In the genomic region with DNA sequence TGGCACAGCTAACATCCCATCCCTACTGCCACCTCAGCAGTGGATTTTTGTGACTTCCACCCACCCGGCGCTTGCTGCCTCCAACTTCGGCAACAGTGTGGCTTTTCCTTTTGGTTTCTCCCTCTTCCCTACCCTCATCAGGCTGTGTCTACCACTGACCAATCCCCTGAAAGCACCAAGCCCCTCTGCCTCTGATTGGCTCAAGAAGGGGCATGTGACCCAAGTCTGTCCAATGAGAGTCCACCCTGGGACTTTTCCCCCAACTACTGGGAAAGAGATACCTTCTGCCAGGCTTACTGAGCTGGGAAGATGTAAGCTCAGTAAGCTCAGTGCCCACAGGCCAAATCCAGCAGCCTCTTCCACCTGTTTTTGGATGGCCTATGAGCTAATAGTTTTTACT, we compare ENCODE assay signal across 1 cellular context.
TF ChIP-seq lines count a peak whose summit lies in the region.

No MANE protein-coding gene starts in this region.

TF ChIP-seq in H1, 55 proteins besides CTCF, POLR2A, EP300 and RAD21:
- TF ChIP-seq CHD2 (IDR thresholded peaks at IDR 0.05; ENCODE audit: low read length) (0 out of 2 replicates have a peak, but pooled peaks have one; percentile 49), NRF1 (IDR thresholded peaks at IDR 0.05; ENCODE audit: low read depth, low read length) (no peak), SP1 (IDR thresholded peaks at IDR 0.05; ENCODE audit: low read depth, low read length) (peak; percentile 23; the same call in 1 of the 2 replicates)
- TF ChIP-seq, protein P1, sequence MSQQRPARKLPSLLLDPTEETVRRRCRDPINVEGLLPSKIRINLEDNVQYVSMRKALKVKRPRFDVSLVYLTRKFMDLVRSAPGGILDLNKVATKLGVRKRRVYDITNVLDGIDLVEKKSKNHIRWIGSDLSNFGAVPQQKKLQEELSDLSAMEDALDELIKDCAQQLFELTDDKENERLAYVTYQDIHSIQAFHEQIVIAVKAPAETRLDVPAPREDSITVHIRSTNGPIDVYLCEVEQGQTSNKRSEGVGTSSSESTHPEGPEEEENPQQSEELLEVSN (IDR thresholded peaks at IDR 0.05), result no peak
- TF ChIP-seq, protein P2, sequence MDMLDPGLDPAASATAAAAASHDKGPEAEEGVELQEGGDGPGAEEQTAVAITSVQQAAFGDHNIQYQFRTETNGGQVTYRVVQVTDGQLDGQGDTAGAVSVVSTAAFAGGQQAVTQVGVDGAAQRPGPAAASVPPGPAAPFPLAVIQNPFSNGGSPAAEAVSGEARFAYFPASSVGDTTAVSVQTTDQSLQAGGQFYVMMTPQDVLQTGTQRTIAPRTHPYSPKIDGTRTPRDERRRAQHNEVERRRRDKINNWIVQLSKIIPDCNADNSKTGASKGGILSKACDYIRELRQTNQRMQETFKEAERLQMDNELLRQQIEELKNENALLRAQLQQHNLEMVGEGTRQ (IDR thresholded peaks at IDR 0.05; ENCODE audit: low read length), result peak; percentile 84
